In the genomic region with DNA sequence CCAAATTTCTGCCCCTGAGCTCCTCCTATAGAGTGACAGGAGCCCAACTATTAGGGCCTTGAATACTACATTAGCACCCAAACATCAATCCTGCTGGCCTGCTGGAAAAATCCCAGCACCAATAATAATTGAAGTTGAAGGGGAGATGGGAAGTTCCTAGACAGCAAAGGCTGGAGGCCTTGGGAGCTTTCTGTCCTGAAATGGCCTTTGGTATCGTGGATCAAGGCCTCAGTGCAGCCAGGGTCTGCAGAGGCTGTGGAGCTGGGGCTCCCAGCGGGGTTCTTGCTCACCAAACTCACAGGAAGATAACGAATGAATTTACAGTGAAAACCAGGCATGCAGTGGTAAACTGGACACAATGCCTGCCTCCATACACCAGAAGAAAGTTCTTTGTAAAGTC, we compare ENCODE assay signal across 11 cellular contexts. TPM values are rescaled to one million over a fixed set of nuclear protein-coding genes. Genes with fewer than 3 reads are reported as not detected.
DNase-seq lines count a peak whose midpoint lies in the region; ATAC-seq, FAIRE-seq and TF ChIP-seq lines count a peak whose summit lies in the region.
"Had no signal": no experiment of that assay in that cellular context is flagged by ENCODE, and none has a peak within 500 bp of the region (broad histone marks: within the 10 kb centered on the region; RNA-seq: fewer than 3 reads in every experiment).

No MANE protein-coding gene starts in this region.

- TF ChIP-seq RAD21 in HCT116 (IDR thresholded peaks at IDR 0.05; ENCODE audit: low read depth), result no peak

- CTCF ChIA-PET in HCT116 (lab: Charles Lee), result interaction anchor here (1.0 to 2.3 kb wide), 3 partner anchors 8 to 80 kb away, joined by 3 to 6 read pairs (median 3); no protein-coding TSS in a partner anchor
- CTCF ChIA-PET in activated CD4-positive, alpha-beta memory T cell treated with anti-CD3 and anti-CD28 coated beads, Interleukin-2, amount 10 ng/mL, durations not matched to agents 7 days and 5 days (lab: Charles Lee), result interaction anchor here (1.3 to 2.4 kb wide), 5 partner anchors 9 to 78 kb away, joined by 3 to 15 read pairs (median 7); partner anchors contain the start of gene MICALL1

- no peak for ATAC-seq in HCT116
- ATAC-seq in gastrocnemius medialis, result no peak

- H3K79me2 ChIP-seq in HCT116 (ENCODE audit: insufficient read depth, low read length), result no peaks in the 10 kb centered on the region

- H3K27ac ChIP-seq in HCT116 (ENCODE audit: low read depth, low read length) (peak overlapping the region; percentile 70), iPS-20b (ENCODE audit: low read length) (no peak overlapping the region), gastrocnemius medialis (peak overlapping the region in 3 of 4 donors; percentile 35 to 61 (median 44))

- H3K36me3 ChIP-seq in HCT116 (ENCODE audit: control insufficient read depth in 1 of 2, insufficient read depth in 2 of 2, low read length in 2 of 2) (no peaks in the 10 kb centered on the region), iPS-20b (ENCODE audit: insufficient read depth, low read depth, low read length) (peaks cover 4% of the 10 kb centered on the region; the same call in 1 of the 2 replicates), gastrocnemius medialis (peaks cover 0 to under 1% of the 10 kb centered on the region in 2 donors)

- H3K9me3 Mint-ChIP-seq in activated CD4-positive, alpha-beta memory T cell treated with anti-CD3 and anti-CD28 coated beads, Interleukin-2, amount 10 ng/mL, durations not matched to agents 7 days and 5 days, result no peaks in the 10 kb centered on the region

- BruUV-seq in HCT116 (replicated peaks; lab: Mats Ljungman, UMichigan), result no TSS peak

- in situ Hi-C loops in gastrocnemius medialis (cut with MboI; ENCODE audit: low sequenced_read_pairs in 4 of 4), result no loop called here

- H2AFZ ChIP-seq in HCT116 (ENCODE audit: low read depth, low read length, poor library complexity, severe bottlenecking), result no peak overlapping the region

- no peaks in the 10 kb centered on the region for H3K27me3 ChIP-seq in HCT116 (ENCODE audit: insufficient read depth, low read length)
- no peaks in the 10 kb centered on the region for H3K27me3 ChIP-seq in iPS-20b (ENCODE audit: insufficient read depth, low read length)
- H3K27me3 ChIP-seq in gastrocnemius medialis, result no peaks in the 10 kb centered on the region

- intact Hi-C loops in HCT116 (cut with micrococcal nuclease), result no loop called here
- intact Hi-C loops in gastrocnemius medialis (cut with DNase I; ENCODE audit: low total_unique reads), result no loop called here

- TF ChIP-seq CTCF in HCT116 (IDR thresholded peaks at IDR 0.05 in 2 of 3, conservative IDR thresholded peaks at IDR 0.05 in 1 of 3; ENCODE audit: borderline replicate concordance in 1 of 3, insufficient read depth in 1 of 3, low read depth in 2 of 3, low read length in 2 of 3), result no peak
- TF ChIP-seq CTCF in gastrocnemius medialis (IDR thresholded peaks at IDR 0.05 in 4 of 5, conservative IDR thresholded peaks at IDR 0.05 in 1 of 5), result no peak
- no peak for TF ChIP-seq CTCF in GM20000 (IDR thresholded peaks at IDR 0.05; ENCODE audit: extremely low read depth, missing control alignments)

- H3K9ac ChIP-seq in HCT116 (ENCODE audit: low read length) (peak overlapping the region; percentile 18; the same call in 1 of the 2 replicates), iPS-20b (ENCODE audit: low read depth, low read length) (peak overlapping the region; percentile 5; the same call in 1 of the 2 replicates)

- no peaks in the 10 kb centered on the region for H3K9me2 ChIP-seq in HCT116 (ENCODE audit: insufficient read depth)

- RAD21 ChIA-PET in HCT116 (lab: Charles Lee; ENCODE audit: low non-redundant PET in 1 of 2, low total read pairs in 2 of 2, uncharacterized antibody in 2 of 2, unreplicated experiment in 2 of 2), result no interaction called here

- peak overlapping the region; percentile 54 for H3K4me2 ChIP-seq in HCT116 (ENCODE audit: low read length)

- peaks cover 38% of the 10 kb centered on the region for H3K4me1 Mint-ChIP-seq in activated CD4-positive, alpha-beta memory T cell treated with anti-CD3 and anti-CD28 coated beads, Interleukin-2, amount 10 ng/mL, durations not matched to agents 7 days and 5 days

- H3K27me3 Mint-ChIP-seq in activated CD4-positive, alpha-beta memory T cell treated with anti-CD3 and anti-CD28 coated beads, Interleukin-2, amount 10 ng/mL, durations not matched to agents 7 days and 5 days, result no peaks in the 10 kb centered on the region

- no peak overlapping the region for H3K4me3 Mint-ChIP-seq in activated CD4-positive, alpha-beta memory T cell treated with anti-CD3 and anti-CD28 coated beads, Interleukin-2, amount 10 ng/mL, durations not matched to agents 7 days and 5 days

- TF ChIP-seq POLR2A in HCT116 (IDR thresholded peaks at IDR 0.05; ENCODE audit: borderline replicate concordance, extremely low read depth, insufficient read depth, insufficient read length) (no peak), gastrocnemius medialis (IDR thresholded peaks at IDR 0.05) (no peak)

- peak overlapping the region; percentile 94 for H3K27ac Mint-ChIP-seq in activated CD4-positive, alpha-beta memory T cell treated with anti-CD3 and anti-CD28 coated beads, Interleukin-2, amount 10 ng/mL, durations not matched to agents 7 days and 5 days

- H3K4me3 ChIP-seq in HCT116 (replicated peaks in 1 of 2; ENCODE audit: low read depth in 1 of 2, low read length in 2 of 2), result no peak overlapping the region
- H3K4me3 ChIP-seq in iPS-20b (ENCODE audit: low read length), result no peak overlapping the region
- H3K4me3 ChIP-seq in gastrocnemius medialis, result no peak overlapping the region

- no peaks in the 10 kb centered on the region for H4K20me1 ChIP-seq in HCT116 (ENCODE audit: insufficient read depth)

- H3K36me3 Mint-ChIP-seq in activated CD4-positive, alpha-beta memory T cell treated with anti-CD3 and anti-CD28 coated beads, Interleukin-2, amount 10 ng/mL, durations not matched to agents 7 days and 5 days (ENCODE audit: low read depth), result peaks cover under 1% of the 10 kb centered on the region

- FAIRE-seq in HTR-8/SVneo (lab: Jason Lieb, UNC), result no peak

- H3K4me1 ChIP-seq in HCT116 (ENCODE audit: control insufficient read depth in 1 of 2, insufficient read depth in 2 of 2, low read length in 2 of 2) (peaks cover 59 to 72% of the 10 kb centered on the region in 2 experiments), iPS-20b (ENCODE audit: insufficient read depth, low read length) (peaks cover 31% of the 10 kb centered on the region), gastrocnemius medialis (peaks cover 0 to 13% of the 10 kb centered on the region in 2 donors)

- POLR2A ChIA-PET in HCT116 (lab: Charles Lee), result interaction anchor here (0.8 to 2.2 kb wide), 4 partner anchors 9 to 90 kb away, joined by 3 to 11 read pairs (median 4); partner anchors contain the start of genes GCAT and MICALL1
- POLR2A ChIA-PET in activated CD4-positive, alpha-beta memory T cell treated with anti-CD3 and anti-CD28 coated beads, Interleukin-2, amount 10 ng/mL, durations not matched to agents 7 days and 5 days (lab: Charles Lee), result interaction anchor here (0.8 to 2.9 kb wide), 7 partner anchors 10 to 57 kb away, joined by 3 to 45 read pairs (median 3); partner anchors contain the start of genes C22orf23, MICALL1 and POLR2F

- DNase-seq in HCT116 (ENCODE audit: low read depth, low spot score), result no peak
- DNase-seq in activated CD4-positive, alpha-beta memory T cell treated with anti-CD3 and anti-CD28 coated beads, Interleukin-2, amount 10 ng/mL, durations not matched to agents 7 days and 5 days, result no peak
- DNase-seq in gastrocnemius medialis, result no peak
- DNase-seq in amygdala (lab: John Stamatoyannopoulos, UW), result no peak
- DNase-seq in NCI-H2196 treated with DMSO at 0.1 percent for 48 hours (lab: John Stamatoyannopoulos, UW; ENCODE audit: unreplicated experiment), result no peak
- DNase-seq in GM20000 (ENCODE audit: low spot score), result no peak
- DNase-seq in HTR-8/SVneo (ENCODE audit: insufficient read length, low spot score), result no peak
- DNase-seq: amniotic stem cell; NCI-H1436; stimulated activated naive CD4-positive, alpha-beta T cell treated with Interleukin-2 at 50 U/mL for 16 hours had no signal

- H3K9me3 ChIP-seq in HCT116 (ENCODE audit: control insufficient read depth in 1 of 2, insufficient read depth in 1 of 2, low read depth in 1 of 2, low read length in 2 of 2) (no peaks in the 10 kb centered on the region), iPS-20b (ENCODE audit: insufficient read depth, low read depth, low read length) (no peaks in the 10 kb centered on the region), gastrocnemius medialis (no peaks in the 10 kb centered on the region)

TF ChIP-seq in HCT116, 20 proteins besides CTCF, POLR2A, EP300 and RAD21 (continues in another document):
- TF ChIP-seq SP1 (IDR thresholded peaks at IDR 0.05; ENCODE audit: low read depth), result no peak
- no peak for TF ChIP-seq YY1 (IDR thresholded peaks at IDR 0.05; ENCODE audit: extremely low read depth, insufficient replicate concordance, low read depth, low read length)
- no peak for TF ChIP-seq EZH2 (IDR thresholded peaks at IDR 0.05)
- no peak for TF ChIP-seq TCF7L2 (IDR thresholded peaks at IDR 0.05; ENCODE audit: borderline replicate concordance, extremely low read depth, insufficient read depth, insufficient read length)

RNA-seq across cellular contexts. Expression of gene MICALL1, which starts 9.2 kb away (rescaled TPM):
- total RNA-seq in HCT116 (2021; ENCODE audit: unreplicated experiment), result 35.2 TPM
- polyA plus RNA-seq in HCT116 (2012), result 21.2 and 31.8 TPM in 2 replicates
- total RNA-seq in activated CD4-positive, alpha-beta memory T cell treated with anti-CD3 and anti-CD28 coated beads, Interleukin-2, amount 10 ng/mL, durations not matched to agents 7 days and 5 days, result 10 to 100 TPM; 21.8 to 24.1 TPM
- 10 to 100 TPM; 14.4 to 29.4 (median 21.1) TPM for total RNA-seq in gastrocnemius medialis

RNA-seq across cellular contexts. Expression of gene EIF3L, which starts 47.7 kb away (rescaled TPM):
- total RNA-seq in HCT116 (2021; ENCODE audit: unreplicated experiment) (687 TPM), gastrocnemius medialis (100 to 1,000 TPM; 291 to 406 (median 343) TPM)
- polyA plus RNA-seq in HCT116 (2012), result 1,071 and 1,188 TPM in 2 replicates
- total RNA-seq in activated CD4-positive, alpha-beta memory T cell treated with anti-CD3 and anti-CD28 coated beads, Interleukin-2, amount 10 ng/mL, durations not matched to agents 7 days and 5 days, result 100 to 1,000 TPM; 331 to 348 TPM

RNA-seq across cellular contexts. Expression of gene ANKRD54, which starts 52.8 kb away (rescaled TPM):
- 29.8 TPM for total RNA-seq in HCT116 (2021; ENCODE audit: unreplicated experiment)
- polyA plus RNA-seq in HCT116 (2012), result 25.5 and 27.9 TPM in 2 replicates
- total RNA-seq in activated CD4-positive, alpha-beta memory T cell treated with anti-CD3 and anti-CD28 coated beads, Interleukin-2, amount 10 ng/mL, durations not matched to agents 7 days and 5 days, result 10 to 100 TPM; 22.1 TPM
- total RNA-seq in gastrocnemius medialis, result 10 to 100 TPM; 20.8 to 43.9 (median 27.3) TPM

RNA-seq across cellular contexts. Expression of gene C22orf23, which starts 56.5 kb away (rescaled TPM):
- 0.47 TPM for total RNA-seq in HCT116 (2021; ENCODE audit: unreplicated experiment)
- 1.7 and 2.5 TPM in 2 replicates for polyA plus RNA-seq in HCT116 (2012)
- total RNA-seq in activated CD4-positive, alpha-beta memory T cell treated with anti-CD3 and anti-CD28 coated beads, Interleukin-2, amount 10 ng/mL, durations not matched to agents 7 days and 5 days, result not detected
- total RNA-seq in gastrocnemius medialis, result 1 to 10 TPM in 1 of 4 donors, under 1 TPM in 2, not detected in 1; 0.20 to 1.1 (median 0.35) TPM

RNA-seq across cellular contexts. Expression of gene POLR2F, which starts 56.6 kb away (rescaled TPM):
- total RNA-seq in HCT116 (2021; ENCODE audit: unreplicated experiment) (107 TPM), gastrocnemius medialis (100 to 1,000 TPM in 3 of 4 donors, 10 to 100 TPM in 1; 84.1 to 152 (median 134) TPM)
- polyA plus RNA-seq in HCT116 (2012), result 118 and 140 TPM in 2 replicates
- 10 to 100 TPM; 50.1 to 56.4 TPM for total RNA-seq in activated CD4-positive, alpha-beta memory T cell treated with anti-CD3 and anti-CD28 coated beads, Interleukin-2, amount 10 ng/mL, durations not matched to agents 7 days and 5 days
